8 cellular contexts compared by ENCODE assay signal in genomic region chr5:373710-374602, GRCh38. TPM values are rescaled to one million over a fixed set of nuclear protein-coding genes. Genes with fewer than 3 reads are reported as not detected.
DNase-seq lines count a peak whose midpoint lies in the region; ATAC-seq and TF ChIP-seq lines count a peak whose summit lies in the region.

No MANE protein-coding gene starts in this region.

- peak overlapping the region; percentile 22 for H3K4me3 ChIP-seq in AG10803 (ENCODE audit: low read length)
- peak overlapping the region; percentile 72 for H3K4me3 ChIP-seq in NB4 (ENCODE audit: low read depth, low read length)

- TF ChIP-seq POLR2A in NB4 (IDR thresholded peaks at IDR 0.05; ENCODE audit: extremely low read depth, insufficient read length) = peak; percentile 47

- TF ChIP-seq CTCF in AG10803 (conservative IDR thresholded peaks at IDR 0.05; ENCODE audit: low read length) = no peak
- no peak for TF ChIP-seq CTCF in NB4 (IDR thresholded peaks at IDR 0.05; ENCODE audit: low read depth, low read length)

- peak; percentile 33 for ATAC-seq in GM19023 (IDR thresholded peaks at IDR 0.05; ENCODE audit: unreplicated experiment)
- ATAC-seq in activated CD4-positive, CD25-positive, alpha-beta regulatory T cell treated with anti-CD3 and anti-CD28 coated beads, Interleukin-2, amount 50 U/mL, for 24 hours = peak; percentile 54 to 65

- peak; percentile 74 for DNase-seq in AG10803 (ENCODE audit: low read depth)
- DNase-seq in NB4 (ENCODE audit: low read depth) = peak; percentile 94
- peak; percentile 28 to 84 for DNase-seq in dermis microvascular lymphatic vessel endothelial cell (ENCODE audit: low read depth in 2 of 2)
- DNase-seq in midbrain (lab: John Stamatoyannopoulos, UW) = peak; percentile 1
- peak; percentile 62 to 75 for DNase-seq in stimulated activated CD8-positive, alpha-beta memory T cell treated with anti-CD3 and anti-CD28 coated beads, Interleukin-7, amount 100 ng/mL, for 48 hours (ENCODE audit: extremely low read depth in 1 of 2, low read depth in 1 of 2)
- no peak for DNase-seq in middle frontal gyrus (ENCODE audit: extremely low spot score, low spot score)

RNA-seq across cellular contexts. Expression of gene AHRR, which starts 52.4 kb away (rescaled TPM):
- total RNA-seq in dermis microvascular lymphatic vessel endothelial cell = 4.5 and 5.4 TPM in 2 replicates
